Comparison of ENCODE assay signal across 8 cellular contexts in genomic region chr3:119809249-119810017, GRCh38. TPM values are rescaled to one million over a fixed set of nuclear protein-coding genes. Genes with fewer than 3 reads are reported as not detected.
DNase-seq lines count a peak whose midpoint lies in the region; ATAC-seq and TF ChIP-seq lines count a peak whose summit lies in the region.

No MANE protein-coding gene starts in this region.

- TF ChIP-seq POLR2A in IMR-90 (IDR thresholded peaks at IDR 0.05; ENCODE audit: low read depth, low read length): no peak
- no peak for TF ChIP-seq POLR2A in gastroesophageal sphincter (IDR thresholded peaks at IDR 0.05)

- no peak overlapping the region for H3K27ac Mint-ChIP-seq in stimulated activated naive CD8-positive, alpha-beta T cell treated with anti-CD3 and anti-CD28 coated beads, Interleukin-15, Interleukin-2, amounts not matched to agents 100 ng/mL and 50 ng/mL, for 24 hours

- H3K56ac ChIP-seq in IMR-90 (ENCODE audit: extremely low read depth, insufficient read depth, low read length): no peak overlapping the region

- no peak overlapping the region for H2AK5ac ChIP-seq in IMR-90 (ENCODE audit: low read depth, low read length)

- no peak overlapping the region for H3K14ac ChIP-seq in IMR-90 (replicated peaks; ENCODE audit: low read depth, low read length)

- H3K27me3 ChIP-seq in IMR-90 (ENCODE audit: control insufficient read depth, insufficient read depth, low read length) (peaks cover 39% of the 10 kb centered on the region), gastroesophageal sphincter (peaks cover 12% of the 10 kb centered on the region), WERI-Rb-1 (ENCODE audit: insufficient read depth, low read depth, severe bottlenecking) (no peaks in the 10 kb centered on the region)

- TF ChIP-seq EP300 in gastroesophageal sphincter (IDR thresholded peaks at IDR 0.05): no peak

- H2BK15ac ChIP-seq in IMR-90 (ENCODE audit: low read depth, low read length): no peak overlapping the region

- no peak overlapping the region for H3K18ac ChIP-seq in IMR-90 (ENCODE audit: low read depth, low read length)

- H3K4me3 ChIP-seq in GM12865 (ENCODE audit: low read depth, low read length): peak overlapping the region; percentile 83
- H3K4me3 ChIP-seq in IMR-90 (ENCODE audit: insufficient read depth, low read depth, low read length): peak overlapping the region; percentile 12; the same call in 1 of the 2 replicates
- peak overlapping the region; percentile 36 to 53 for H3K4me3 ChIP-seq in gastroesophageal sphincter
- no peak overlapping the region for H3K4me3 ChIP-seq in WERI-Rb-1 (ENCODE audit: low read depth, low read length)

- H4K5ac ChIP-seq in IMR-90 (ENCODE audit: low read depth, low read length): no peak overlapping the region

- no peak overlapping the region; the same call in 1 of the 2 replicates for H3K4ac ChIP-seq in IMR-90 (ENCODE audit: low read depth, low read length)

- peak overlapping the region; percentile 35; the same call in 1 of the 2 replicates for H3K23ac ChIP-seq in IMR-90 (ENCODE audit: low read depth, low read length)

- peak; percentile 72 for DNase-seq in GM12865 (ENCODE audit: low read depth)
- no peak for DNase-seq in IMR-90
- DNase-seq in epidermal melanocyte (ENCODE audit: insufficient read length, low spot score): no peak
- no peak for DNase-seq in WERI-Rb-1
- DNase-seq in dermis blood vessel endothelial cell: no peak

- POLR2A ChIA-PET in IMR-90 (lab: Charles Lee; ENCODE audit: unreplicated experiment): no interaction called here

- peaks cover 11% of the 10 kb centered on the region for H3K4me1 Mint-ChIP-seq in stimulated activated naive CD8-positive, alpha-beta T cell treated with anti-CD3 and anti-CD28 coated beads, Interleukin-15, Interleukin-2, amounts not matched to agents 100 ng/mL and 50 ng/mL, for 24 hours (ENCODE audit: low read depth)

- H3K9me3 ChIP-seq in IMR-90 (ENCODE audit: control insufficient read depth, insufficient read depth, low read length) (no peaks in the 10 kb centered on the region), gastroesophageal sphincter (no peaks in the 10 kb centered on the region), WERI-Rb-1 (ENCODE audit: severe bottlenecking) (no peaks in the 10 kb centered on the region)

- H3K27ac ChIP-seq in IMR-90 (ENCODE audit: insufficient read depth, low read length) (no peak overlapping the region), gastroesophageal sphincter (no peak overlapping the region), WERI-Rb-1 (no peak overlapping the region)

- H3K79me1 ChIP-seq in IMR-90 (ENCODE audit: low read depth in 1 of 2, low read length in 2 of 2): no peaks in the 10 kb centered on the region

- no peak overlapping the region for H2BK20ac ChIP-seq in IMR-90 (ENCODE audit: low read depth, low read length)

- H2AFZ ChIP-seq in IMR-90 (replicated peaks; ENCODE audit: low read length, poor library complexity): peak overlapping the region; percentile 87

- no peaks in the 10 kb centered on the region for H3K36me3 Mint-ChIP-seq in stimulated activated naive CD8-positive, alpha-beta T cell treated with anti-CD3 and anti-CD28 coated beads, Interleukin-15, Interleukin-2, amounts not matched to agents 100 ng/mL and 50 ng/mL, for 24 hours (ENCODE audit: low read depth)

- H3K4me3 Mint-ChIP-seq in stimulated activated naive CD8-positive, alpha-beta T cell treated with anti-CD3 and anti-CD28 coated beads, Interleukin-15, Interleukin-2, amounts not matched to agents 100 ng/mL and 50 ng/mL, for 24 hours: peak overlapping the region; percentile 70

- intact Hi-C loops in IMR-90 (cut with micrococcal nuclease): no loop called here

- peak; percentile 29 for ATAC-seq in GM21423 (IDR thresholded peaks at IDR 0.05; ENCODE audit: unreplicated experiment)
- ATAC-seq in IMR-90 (ENCODE audit: low read depth): peak; percentile 33; the same call in 1 of the 2 replicates
- peak; percentile 2 for ATAC-seq in gastroesophageal sphincter

- CTCF ChIA-PET in IMR-90 (lab: Yijun Ruan, JAX): no interaction called here

- no peak overlapping the region for H2BK5ac ChIP-seq in IMR-90 (ENCODE audit: low read depth, low read length, poor library complexity, severe bottlenecking)

- H3K4me2 ChIP-seq in IMR-90 (ENCODE audit: low read depth, low read length): peak overlapping the region; percentile 64; the same call in 1 of the 2 replicates

- in situ Hi-C loops in IMR-90 (cut with MboI; ENCODE audit: low sequenced_read_pairs): loop anchor here (10.0 kb wide), 1 partner anchor 375 kb away; no protein-coding TSS in a partner anchor

- no peaks in the 10 kb centered on the region for H3K27me3 Mint-ChIP-seq in stimulated activated naive CD8-positive, alpha-beta T cell treated with anti-CD3 and anti-CD28 coated beads, Interleukin-15, Interleukin-2, amounts not matched to agents 100 ng/mL and 50 ng/mL, for 24 hours

- no peak for TF ChIP-seq RAD21 in IMR-90 (IDR thresholded peaks at IDR 0.05; ENCODE audit: low read length)

- no peak overlapping the region for H2AK9ac ChIP-seq in IMR-90 (replicated peaks; ENCODE audit: low read depth, low read length, poor library complexity)

- H3K9ac ChIP-seq in IMR-90 (ENCODE audit: low read depth, low read length): no peak overlapping the region

- no peaks in the 10 kb centered on the region for H3K4me1 ChIP-seq in IMR-90 (ENCODE audit: control insufficient read depth, insufficient read depth, low read length)
- H3K4me1 ChIP-seq in gastroesophageal sphincter: peaks cover 0 to 12% (median 5%) of the 10 kb centered on the region in 3 donors

- H3K9me1 ChIP-seq in IMR-90 (ENCODE audit: insufficient read depth, low read length): no peaks in the 10 kb centered on the region

- H4K20me1 ChIP-seq in IMR-90 (ENCODE audit: insufficient read depth, low read length): no peaks in the 10 kb centered on the region

- H4K8ac ChIP-seq in IMR-90 (ENCODE audit: low read depth in 2 of 2, low read length in 2 of 2): peak overlapping the region in 1 of 2 experiments; percentile 28; a peak in 1 of 4 replicates

- H3K36me3 ChIP-seq in IMR-90 (ENCODE audit: control insufficient read depth, insufficient read depth, low read length) (no peaks in the 10 kb centered on the region), gastroesophageal sphincter (no peaks in the 10 kb centered on the region), WERI-Rb-1 (no peaks in the 10 kb centered on the region)

- H3K9me3 Mint-ChIP-seq in stimulated activated naive CD8-positive, alpha-beta T cell treated with anti-CD3 and anti-CD28 coated beads, Interleukin-15, Interleukin-2, amounts not matched to agents 100 ng/mL and 50 ng/mL, for 24 hours: no peaks in the 10 kb centered on the region

- no TSS peak for BruUV-seq in IMR-90 (replicated peaks; lab: Mats Ljungman, UMichigan)

- 57% methylated on average over 5 of the region's 31 CpGs; no CpG with 5 or more reads in 1 of the 2 experiments for WGBS in IMR-90 (ENCODE audit: extremely low coverage in 2 of 2, insufficient read length in 1 of 2), 2 experiments
- 9% methylated on average over 6 of the region's 31 CpGs; no CpG with 5 or more reads in 1 of the 2 donors for WGBS in gastroesophageal sphincter (ENCODE audit: low coverage in 1 of 2), 2 donors

- no peak for TF ChIP-seq CTCF in GM12865 (IDR thresholded peaks at IDR 0.05; ENCODE audit: insufficient read depth, low read depth, low read length, missing control alignments)
- TF ChIP-seq CTCF in IMR-90 (conservative IDR thresholded peaks at IDR 0.05; ENCODE audit: low read depth, low read length): no peak
- TF ChIP-seq CTCF in gastroesophageal sphincter (IDR thresholded peaks at IDR 0.05): no peak
- TF ChIP-seq CTCF in WERI-Rb-1 (IDR thresholded peaks at IDR 0.05; ENCODE audit: low read depth, low read length): no peak

- dilution Hi-C loops in IMR-90 (cut with HindIII; ENCODE audit: low sequenced_read_pairs, unreplicated experiment): no loop called here

- H4K91ac ChIP-seq in IMR-90 (ENCODE audit: insufficient read depth, low read depth, low read length): no peak overlapping the region

- H2BK120ac ChIP-seq in IMR-90 (ENCODE audit: low read depth, low read length): no peak overlapping the region

TF ChIP-seq in IMR-90, 13 proteins besides CTCF, POLR2A, EP300 and RAD21:
- TF ChIP-seq CEBPB (IDR thresholded peaks at IDR 0.05; ENCODE audit: low read depth, low read length): no peak
- TF ChIP-seq NFE2L2 (IDR thresholded peaks at IDR 0.05; ENCODE audit: low read depth, low read length): no peak
- no peak for TF ChIP-seq BHLHE40 (IDR thresholded peaks at IDR 0.05; ENCODE audit: low read depth, low read length)
- TF ChIP-seq MXI1 (IDR thresholded peaks at IDR 0.05; ENCODE audit: borderline replicate concordance, low read depth, low read length): no peak

RNA-seq across cellular contexts. Expression of gene NR1I2, which starts 27.5 kb away (rescaled TPM):
- total RNA-seq in IMR-90 (2012; rRNA removed): not detected in 2 replicates
- not detected in 2 replicates for polyA plus RNA-seq in IMR-90 (2012; rRNA removed)
- 0.03 TPM in 1 of 2 replicates, not detected in the other for polyA plus RNA-seq in IMR-90 (2012; cell fraction: cytosol; rRNA removed)
- polyA plus RNA-seq in IMR-90 (2012; cell fraction: nucleus; rRNA removed; ENCODE audit: low replicate concordance): 0.03 and 0.06 TPM in 2 replicates
- total RNA-seq in gastroesophageal sphincter: not detected
- under 0.01 TPM in 1 of 2 replicates, not detected in the other for total RNA-seq in dermis blood vessel endothelial cell
